8 cellular contexts compared by ENCODE assay signal in the genomic region with DNA sequence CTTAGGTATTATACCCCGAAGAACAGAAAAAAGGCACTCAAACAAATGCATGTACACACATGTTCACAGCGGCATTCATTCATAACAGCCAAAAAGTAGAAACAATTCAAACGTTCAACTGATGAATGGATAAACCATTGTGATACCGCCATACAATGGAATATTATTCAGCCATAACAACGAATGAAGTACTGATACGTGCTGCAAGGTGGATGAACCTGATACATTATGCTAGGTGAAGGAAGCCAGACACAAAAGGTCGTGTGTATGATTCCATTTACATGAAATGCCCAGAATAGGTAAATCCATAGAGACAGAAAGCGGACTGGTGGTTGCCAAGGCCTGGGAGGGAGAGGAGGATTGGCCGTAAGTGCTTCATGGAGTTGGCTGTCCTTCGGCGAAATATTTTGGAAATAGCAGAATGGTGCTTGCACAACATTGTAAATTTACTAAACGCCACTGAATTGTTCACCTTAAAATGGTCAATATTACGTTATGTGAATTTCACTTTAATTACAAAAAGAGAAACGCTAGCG.
A peak's percentile ranks its signal among the peaks of the same experiment; 100 is the strongest.
DNase-seq lines count a peak whose midpoint lies in the region; ATAC-seq and TF ChIP-seq lines count a peak whose summit lies in the region.

No MANE protein-coding gene starts in this region.

- no peaks in the 10 kb centered on the region for H3K9me3 Mint-ChIP-seq in neural progenitor cell

- ATAC-seq in GM18867 (IDR thresholded peaks at IDR 0.05; ENCODE audit: unreplicated experiment) (peak; percentile 10), HG03103 (IDR thresholded peaks at IDR 0.05; ENCODE audit: low read depth, unreplicated experiment) (peak; percentile 9), SK-N-SH treated with all-trans-retinoic acid at 6 μM for 48 hours (peak; percentile 40)

- H3K27me3 Mint-ChIP-seq in neural progenitor cell (ENCODE audit: insufficient read depth, low read depth) = no peaks in the 10 kb centered on the region

- H3F3A ChIP-seq in neural progenitor cell (ENCODE audit: low read depth) = peaks cover 6% of the 10 kb centered on the region

- no peak for DNase-seq in BE2C
- no peak for DNase-seq in esophagus squamous epithelium (lab: John Stamatoyannopoulos, UW)
- DNase-seq in neural progenitor cell (ENCODE audit: low spot score) = no peak
- DNase-seq in NK-92 (lab: John Stamatoyannopoulos, UW; ENCODE audit: unreplicated experiment) = no peak
- DNase-seq in activated CD4-positive, alpha-beta T cell treated with anti-CD3 and anti-CD28 coated beads, Interleukin-2, amount 50 U/mL, for 4 hours = no peak

- H3K9me3 ChIP-seq in BE2C (no peaks in the 10 kb centered on the region), esophagus squamous epithelium (peaks cover 0 to 7% (median 0%) of the 10 kb centered on the region in 3 donors), neural progenitor cell (ENCODE audit: low read depth) (no peaks in the 10 kb centered on the region)

- H3K27ac ChIP-seq in esophagus squamous epithelium = peak overlapping the region; percentile 86 to 98 (median 92)
- no peak overlapping the region for H3K27ac ChIP-seq in neural progenitor cell

- no peaks in the 10 kb centered on the region for H4K20me1 ChIP-seq in neural progenitor cell (ENCODE audit: low read depth)

- intact Hi-C loops in esophagus squamous epithelium (cut with DNase I) = no loop called here

- peaks cover 25% of the 10 kb centered on the region for H3K79me2 ChIP-seq in neural progenitor cell (ENCODE audit: low read depth)

- H3K4me1 Mint-ChIP-seq in neural progenitor cell = peaks cover 19% of the 10 kb centered on the region

- H3K4me3 ChIP-seq in BE2C (ENCODE audit: low read depth, low read length) (peak overlapping the region; percentile 88), esophagus squamous epithelium (peak overlapping the region; percentile 54 to 95 (median 72)), neural progenitor cell (peak overlapping the region; percentile 89)

- H3K36me3 Mint-ChIP-seq in neural progenitor cell = peaks cover 14% of the 10 kb centered on the region

- peak overlapping the region; percentile 94 for H3K4me3 Mint-ChIP-seq in neural progenitor cell

- 13 to 19% methylated on average over 15 of the region's 15 CpGs for WGBS in esophagus squamous epithelium, 2 donors

- H3K4me1 ChIP-seq in BE2C = no peaks in the 10 kb centered on the region
- H3K4me1 ChIP-seq in esophagus squamous epithelium = peaks cover 21 to 60% (median 29%) of the 10 kb centered on the region in 3 donors
- peaks cover 10% of the 10 kb centered on the region for H3K4me1 ChIP-seq in neural progenitor cell

- H3K27ac Mint-ChIP-seq in neural progenitor cell = peak overlapping the region; percentile 59

- peak overlapping the region; percentile 86 for H3K4me2 ChIP-seq in neural progenitor cell

- H3K27me3 ChIP-seq in BE2C (no peaks in the 10 kb centered on the region), esophagus squamous epithelium (no peaks in the 10 kb centered on the region), neural progenitor cell (no peaks in the 10 kb centered on the region)

- peak overlapping the region; percentile 80 for H2AFZ ChIP-seq in neural progenitor cell (replicated peaks)

- TF ChIP-seq CTCF in BE2C (IDR thresholded peaks at IDR 0.05; ENCODE audit: low read depth, low read length) = no peak
- no peak for TF ChIP-seq CTCF in esophagus squamous epithelium (IDR thresholded peaks at IDR 0.05)
- no peak for TF ChIP-seq CTCF in neural progenitor cell (IDR thresholded peaks at IDR 0.05)

- H3K9ac ChIP-seq in neural progenitor cell = no peak overlapping the region

- no peak for TF ChIP-seq POLR2A in esophagus squamous epithelium (IDR thresholded peaks at IDR 0.05)

- H3K36me3 ChIP-seq in BE2C (peaks cover 6% of the 10 kb centered on the region), esophagus squamous epithelium (peaks cover 0 to 21% (median 6%) of the 10 kb centered on the region in 3 donors), neural progenitor cell (peaks cover 17% of the 10 kb centered on the region)

TF ChIP-seq in SK-N-SH treated with all-trans-retinoic acid at 6 μM for 48 hours, 23 proteins besides CTCF, POLR2A, EP300 and RAD21:
- TF ChIP-seq TOX (CRISPR knock-in tag; IDR thresholded peaks at IDR 0.05; ENCODE audit: borderline replicate concordance) (no peak), RARB (CRISPR knock-in tag; IDR thresholded peaks at IDR 0.05) (no peak), ARNTL (CRISPR knock-in tag; IDR thresholded peaks at IDR 0.05; ENCODE audit: borderline replicate concordance, low read depth) (no peak), ZFP30 (CRISPR knock-in tag; IDR thresholded peaks at IDR 0.05) (no peak), ZFP3 (CRISPR knock-in tag; IDR thresholded peaks at IDR 0.05) (no peak), TCF4 (CRISPR knock-in tag; IDR thresholded peaks at IDR 0.05; ENCODE audit: borderline replicate concordance) (no peak)
